ENCODE assay signal across 20 cellular contexts in genomic region chr4:20444599-20445337, GRCh38.
A peak's percentile ranks its signal among the peaks of the same experiment; 100 is the strongest.
DNase-seq lines count a peak whose midpoint lies in the region; TF ChIP-seq lines count a peak whose summit lies in the region.
"Had no signal": no experiment of that assay in that cellular context is flagged by ENCODE, and none has a peak within 500 bp of the region (broad histone marks: within the 10 kb centered on the region; RNA-seq: fewer than 3 reads in every experiment).

No MANE protein-coding gene starts in this region.

- TF ChIP-seq POLR2A in spleen (IDR thresholded peaks at IDR 0.05): no peak

- DNase-seq in NCI-H1417 treated with DMSO at 0.1 percent for 48 hours (lab: John Stamatoyannopoulos, UW) (peak; percentile 62), amniotic epithelial cell (ENCODE audit: low read depth) (peak; percentile 63), iris pigment epithelial cell (ENCODE audit: low read depth) (peak; percentile 53), osteoblast (ENCODE audit: insufficient read length, low spot score, missing footprints) (peak; percentile 10), T-helper 9 cell (no peak), ascending aorta (ENCODE audit: low spot score in 2 of 2) (no peak), spleen (no peak)
- DNase-seq: CD4-positive, alpha-beta T cell; COR-L47; DMS79 treated with DMSO at 0.1 percent for 48 hours; H7; Karpas-422; NCI-H1436; NCI-H1930; NCI-H226; NCI-H510A treated with DMSO at 0.1 percent for 48 hours; NCI-H774; NK-92 treated with Interleukin-12 subunit alpha and Interleukin-12 subunit beta, amount 100 ng/mL, for 24 hours; SIG-M5 had no signal

- intact Hi-C loops in ascending aorta (cut with DNase I) (no loop called here), spleen (cut with DNase I; ENCODE audit: low total_unique reads) (no loop called here)

- H3K27ac ChIP-seq in osteoblast (ENCODE audit: low read depth, low read length): no peak overlapping the region
- no peak overlapping the region for H3K27ac ChIP-seq in ascending aorta
- H3K27ac ChIP-seq in spleen: no peak overlapping the region
- H3K27ac ChIP-seq: BLaER1 had no signal

- no peak overlapping the region for H2AFZ ChIP-seq in osteoblast (ENCODE audit: low read length)

- H3K4me1 ChIP-seq in osteoblast (ENCODE audit: insufficient read depth, low read length): peaks cover 2% of the 10 kb centered on the region
- H3K4me1 ChIP-seq in ascending aorta: no peaks in the 10 kb centered on the region
- H3K4me1 ChIP-seq in spleen: peaks cover 0 to 19% (median 3%) of the 10 kb centered on the region in 6 donors
- H3K4me1 ChIP-seq: BLaER1 had no signal

- no peaks in the 10 kb centered on the region for H3K36me3 ChIP-seq in osteoblast (ENCODE audit: insufficient read depth, low read length)
- H3K36me3 ChIP-seq in ascending aorta: no peaks in the 10 kb centered on the region
- H3K36me3 ChIP-seq in spleen: no peaks in the 10 kb centered on the region
- H3K36me3 ChIP-seq: BLaER1 had no signal

- no peak for TF ChIP-seq CTCF in osteoblast (IDR thresholded peaks at IDR 0.05; ENCODE audit: extremely low read depth, low read depth, low read length)
- no peak for TF ChIP-seq CTCF in ascending aorta (IDR thresholded peaks at IDR 0.05)
- no peak for TF ChIP-seq CTCF in spleen (IDR thresholded peaks at IDR 0.05 in 8 of 11, conservative IDR thresholded peaks at IDR 0.05 in 3 of 11)

- no peaks in the 10 kb centered on the region for H3K27me3 ChIP-seq in osteoblast (ENCODE audit: insufficient read depth, low read length)
- no peaks in the 10 kb centered on the region for H3K27me3 ChIP-seq in ascending aorta
- no peaks in the 10 kb centered on the region for H3K27me3 ChIP-seq in spleen (replicated peaks in 1 of 7)
- H3K27me3 ChIP-seq: BLaER1 had no signal

- WGBS in spleen, 5 donors: 91 to 98% (median 94%) methylated on average over 3 of the region's 3 CpGs

- peaks cover 17% of the 10 kb centered on the region for H3K79me2 ChIP-seq in osteoblast (ENCODE audit: insufficient read depth, low read length)

- H3K9me3 ChIP-seq in osteoblast (ENCODE audit: low read depth, low read length): no peaks in the 10 kb centered on the region
- H3K9me3 ChIP-seq in ascending aorta: no peaks in the 10 kb centered on the region
- H3K9me3 ChIP-seq in spleen: no peaks in the 10 kb centered on the region
- H3K9me3 ChIP-seq: BLaER1 had no signal

- H4K20me1 ChIP-seq in osteoblast (ENCODE audit: insufficient read depth, low read length): no peaks in the 10 kb centered on the region
- H4K20me1 ChIP-seq: BLaER1 had no signal

- H3K4me2 ChIP-seq in osteoblast (ENCODE audit: insufficient read depth, low read length): no peak overlapping the region
- H3K4me2 ChIP-seq: BLaER1 had no signal

- H3K4me3 ChIP-seq in osteoblast (ENCODE audit: insufficient read depth, low read length) (no peak overlapping the region), ascending aorta (no peak overlapping the region), spleen (no peak overlapping the region)
- H3K4me3 ChIP-seq: BLaER1 had no signal

Comparison
In these comparisons a context has a peak if more than half of its experiments do, and no peak if none do; other contexts are left out.
1. DNase-seq: peak in NCI-H1417 treated with DMSO at 0.1 percent for 48 hours (single experiment), amniotic epithelial cell (single experiment), iris pigment epithelial cell (single experiment) and osteoblast (single experiment); none in T-helper 9 cell (single experiment), ascending aorta (0 of 2) and spleen (single experiment).